ENCODE assay signal across 1 cellular context in the genomic region with DNA sequence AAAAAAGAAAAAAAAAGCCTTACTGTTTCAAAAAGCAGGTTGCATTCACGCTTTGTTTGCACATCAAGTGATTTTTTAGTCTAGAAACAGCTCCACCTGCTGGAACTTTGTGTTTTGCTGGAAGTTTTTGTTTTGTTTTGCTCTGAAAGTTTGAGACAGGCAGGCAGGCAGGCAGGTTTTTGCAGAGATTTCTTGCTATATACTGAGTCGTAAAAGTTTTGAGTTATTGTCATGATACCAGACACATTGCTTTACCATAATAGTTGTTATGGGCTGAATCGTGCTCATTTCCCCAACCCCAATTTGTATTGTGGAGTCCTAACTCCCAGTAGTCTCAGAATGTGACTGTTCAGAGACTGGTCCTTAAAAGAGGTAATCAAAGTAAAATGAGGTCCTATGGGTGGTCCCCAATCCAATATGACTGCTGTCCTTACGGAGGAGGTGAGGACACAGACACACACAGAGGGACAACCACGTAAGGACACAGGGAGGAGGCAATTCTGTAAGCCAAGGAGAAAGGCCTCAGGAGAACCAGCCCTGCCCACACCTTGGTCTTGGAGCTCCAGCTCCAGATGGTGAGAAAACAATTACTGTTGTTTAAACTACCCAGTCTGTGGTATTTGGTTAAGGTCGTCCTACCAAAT.
TF ChIP-seq lines count a peak whose summit lies in the region.

No MANE protein-coding gene starts in this region.

TF ChIP-seq in GM23338, 12 proteins besides CTCF, POLR2A, EP300 and RAD21 (continued from another document):
- TF ChIP-seq, protein P1, sequence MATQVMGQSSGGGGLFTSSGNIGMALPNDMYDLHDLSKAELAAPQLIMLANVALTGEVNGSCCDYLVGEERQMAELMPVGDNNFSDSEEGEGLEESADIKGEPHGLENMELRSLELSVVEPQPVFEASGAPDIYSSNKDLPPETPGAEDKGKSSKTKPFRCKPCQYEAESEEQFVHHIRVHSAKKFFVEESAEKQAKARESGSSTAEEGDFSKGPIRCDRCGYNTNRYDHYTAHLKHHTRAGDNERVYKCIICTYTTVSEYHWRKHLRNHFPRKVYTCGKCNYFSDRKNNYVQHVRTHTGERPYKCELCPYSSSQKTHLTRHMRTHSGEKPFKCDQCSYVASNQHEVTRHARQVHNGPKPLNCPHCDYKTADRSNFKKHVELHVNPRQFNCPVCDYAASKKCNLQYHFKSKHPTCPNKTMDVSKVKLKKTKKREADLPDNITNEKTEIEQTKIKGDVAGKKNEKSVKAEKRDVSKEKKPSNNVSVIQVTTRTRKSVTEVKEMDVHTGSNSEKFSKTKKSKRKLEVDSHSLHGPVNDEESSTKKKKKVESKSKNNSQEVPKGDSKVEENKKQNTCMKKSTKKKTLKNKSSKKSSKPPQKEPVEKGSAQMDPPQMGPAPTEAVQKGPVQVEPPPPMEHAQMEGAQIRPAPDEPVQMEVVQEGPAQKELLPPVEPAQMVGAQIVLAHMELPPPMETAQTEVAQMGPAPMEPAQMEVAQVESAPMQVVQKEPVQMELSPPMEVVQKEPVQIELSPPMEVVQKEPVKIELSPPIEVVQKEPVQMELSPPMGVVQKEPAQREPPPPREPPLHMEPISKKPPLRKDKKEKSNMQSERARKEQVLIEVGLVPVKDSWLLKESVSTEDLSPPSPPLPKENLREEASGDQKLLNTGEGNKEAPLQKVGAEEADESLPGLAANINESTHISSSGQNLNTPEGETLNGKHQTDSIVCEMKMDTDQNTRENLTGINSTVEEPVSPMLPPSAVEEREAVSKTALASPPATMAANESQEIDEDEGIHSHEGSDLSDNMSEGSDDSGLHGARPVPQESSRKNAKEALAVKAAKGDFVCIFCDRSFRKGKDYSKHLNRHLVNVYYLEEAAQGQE (IDR thresholded peaks at IDR 0.05; ENCODE audit: unreplicated experiment): no peak
- TF ChIP-seq STAT1 (IDR thresholded peaks at IDR 0.05; ENCODE audit: unreplicated experiment) (no peak), ZNF331 (CRISPR knock-in tag; IDR thresholded peaks at IDR 0.05; ENCODE audit: low read depth) (no peak), ZNF114 (CRISPR knock-in tag; IDR thresholded peaks at IDR 0.05) (no peak), POLR2AphosphoS5 (IDR thresholded peaks at IDR 0.05; ENCODE audit: low read depth) (no peak)
- TF ChIP-seq, protein P2, sequence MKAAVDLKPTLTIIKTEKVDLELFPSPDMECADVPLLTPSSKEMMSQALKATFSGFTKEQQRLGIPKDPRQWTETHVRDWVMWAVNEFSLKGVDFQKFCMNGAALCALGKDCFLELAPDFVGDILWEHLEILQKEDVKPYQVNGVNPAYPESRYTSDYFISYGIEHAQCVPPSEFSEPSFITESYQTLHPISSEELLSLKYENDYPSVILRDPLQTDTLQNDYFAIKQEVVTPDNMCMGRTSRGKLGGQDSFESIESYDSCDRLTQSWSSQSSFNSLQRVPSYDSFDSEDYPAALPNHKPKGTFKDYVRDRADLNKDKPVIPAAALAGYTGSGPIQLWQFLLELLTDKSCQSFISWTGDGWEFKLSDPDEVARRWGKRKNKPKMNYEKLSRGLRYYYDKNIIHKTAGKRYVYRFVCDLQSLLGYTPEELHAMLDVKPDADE (IDR thresholded peaks at IDR 0.05): no peak
